1 cellular context compared by ENCODE assay signal in genomic region chr9:104093647-104094533, GRCh38.
TF ChIP-seq lines count a peak whose summit lies in the region.

Gene SMC2, plus strand, starts transcription at chr9:104094309. Its CDS starts 1,076 bp downstream, at chr9:104095385.

TF ChIP-seq in HepG2, 621 proteins besides CTCF, POLR2A, EP300 and RAD21 (continued from another document and continues in another):
- TF ChIP-seq ZBTB14 (CRISPR knock-in tag; IDR thresholded peaks at IDR 0.05) (no peak), AFF4 (CRISPR knock-in tag; IDR thresholded peaks at IDR 0.05) (no peak), XBP1 (CRISPR knock-in tag; IDR thresholded peaks at IDR 0.05) (no peak), TEAD2 (CRISPR knock-in tag; IDR thresholded peaks at IDR 0.05) (peak; percentile 24; the same call in 1 of the 2 replicates), ZNF724P (CRISPR knock-in tag; IDR thresholded peaks at IDR 0.05; ENCODE audit: borderline replicate concordance) (peak; percentile 90), JUND (CRISPR knock-in tag; IDR thresholded peaks at IDR 0.05) (no peak), SIN3A (IDR thresholded peaks at IDR 0.05; ENCODE audit: borderline replicate concordance, low read depth, low read length) (peak; percentile 99), SMARCC2 (IDR thresholded peaks at IDR 0.05) (no peak), TP53 (CRISPR knock-in tag; conservative IDR thresholded peaks at IDR 0.05) (peak; percentile 66), FOXK1 (CRISPR knock-in tag; IDR thresholded peaks at IDR 0.05; ENCODE audit: borderline replicate concordance, low read depth) (peak; percentile 93), ZNF75D (CRISPR knock-in tag; IDR thresholded peaks at IDR 0.05; ENCODE audit: borderline replicate concordance) (0 out of 2 replicates have a peak, but pooled peaks have one; percentile 27), RORA (CRISPR knock-in tag; IDR thresholded peaks at IDR 0.05) (no peak), NFAT5 (CRISPR knock-in tag; IDR thresholded peaks at IDR 0.05) (no peak), ZNF282 (IDR thresholded peaks at IDR 0.05; ENCODE audit: partially characterized antibody) (no peak), ZNF460 (CRISPR knock-in tag; IDR thresholded peaks at IDR 0.05; ENCODE audit: borderline replicate concordance) (no peak), TCF12 (IDR thresholded peaks at IDR 0.05) (no peak), TCF12 (CRISPR knock-in tag; IDR thresholded peaks at IDR 0.05) (no peak), JDP2 (CRISPR knock-in tag; IDR thresholded peaks at IDR 0.05; ENCODE audit: borderline replicate concordance) (no peak), REL (CRISPR knock-in tag; conservative IDR thresholded peaks at IDR 0.05) (no peak), EZH2 (conservative IDR thresholded peaks at IDR 0.05; ENCODE audit: low read depth, low read length) (no peak), PRDM15 (CRISPR knock-in tag; IDR thresholded peaks at IDR 0.05) (0 out of 2 replicates have a peak, but pooled peaks have one; percentile 48), ZNF44 (CRISPR knock-in tag; IDR thresholded peaks at IDR 0.05) (no peak)
- TF ChIP-seq, protein P1, sequence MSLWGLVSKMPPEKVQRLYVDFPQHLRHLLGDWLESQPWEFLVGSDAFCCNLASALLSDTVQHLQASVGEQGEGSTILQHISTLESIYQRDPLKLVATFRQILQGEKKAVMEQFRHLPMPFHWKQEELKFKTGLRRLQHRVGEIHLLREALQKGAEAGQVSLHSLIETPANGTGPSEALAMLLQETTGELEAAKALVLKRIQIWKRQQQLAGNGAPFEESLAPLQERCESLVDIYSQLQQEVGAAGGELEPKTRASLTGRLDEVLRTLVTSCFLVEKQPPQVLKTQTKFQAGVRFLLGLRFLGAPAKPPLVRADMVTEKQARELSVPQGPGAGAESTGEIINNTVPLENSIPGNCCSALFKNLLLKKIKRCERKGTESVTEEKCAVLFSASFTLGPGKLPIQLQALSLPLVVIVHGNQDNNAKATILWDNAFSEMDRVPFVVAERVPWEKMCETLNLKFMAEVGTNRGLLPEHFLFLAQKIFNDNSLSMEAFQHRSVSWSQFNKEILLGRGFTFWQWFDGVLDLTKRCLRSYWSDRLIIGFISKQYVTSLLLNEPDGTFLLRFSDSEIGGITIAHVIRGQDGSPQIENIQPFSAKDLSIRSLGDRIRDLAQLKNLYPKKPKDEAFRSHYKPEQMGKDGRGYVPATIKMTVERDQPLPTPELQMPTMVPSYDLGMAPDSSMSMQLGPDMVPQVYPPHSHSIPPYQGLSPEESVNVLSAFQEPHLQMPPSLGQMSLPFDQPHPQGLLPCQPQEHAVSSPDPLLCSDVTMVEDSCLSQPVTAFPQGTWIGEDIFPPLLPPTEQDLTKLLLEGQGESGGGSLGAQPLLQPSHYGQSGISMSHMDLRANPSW (CRISPR knock-in tag; IDR thresholded peaks at IDR 0.05; ENCODE audit: borderline replicate concordance), result no peak
- TF ChIP-seq, protein P2, sequence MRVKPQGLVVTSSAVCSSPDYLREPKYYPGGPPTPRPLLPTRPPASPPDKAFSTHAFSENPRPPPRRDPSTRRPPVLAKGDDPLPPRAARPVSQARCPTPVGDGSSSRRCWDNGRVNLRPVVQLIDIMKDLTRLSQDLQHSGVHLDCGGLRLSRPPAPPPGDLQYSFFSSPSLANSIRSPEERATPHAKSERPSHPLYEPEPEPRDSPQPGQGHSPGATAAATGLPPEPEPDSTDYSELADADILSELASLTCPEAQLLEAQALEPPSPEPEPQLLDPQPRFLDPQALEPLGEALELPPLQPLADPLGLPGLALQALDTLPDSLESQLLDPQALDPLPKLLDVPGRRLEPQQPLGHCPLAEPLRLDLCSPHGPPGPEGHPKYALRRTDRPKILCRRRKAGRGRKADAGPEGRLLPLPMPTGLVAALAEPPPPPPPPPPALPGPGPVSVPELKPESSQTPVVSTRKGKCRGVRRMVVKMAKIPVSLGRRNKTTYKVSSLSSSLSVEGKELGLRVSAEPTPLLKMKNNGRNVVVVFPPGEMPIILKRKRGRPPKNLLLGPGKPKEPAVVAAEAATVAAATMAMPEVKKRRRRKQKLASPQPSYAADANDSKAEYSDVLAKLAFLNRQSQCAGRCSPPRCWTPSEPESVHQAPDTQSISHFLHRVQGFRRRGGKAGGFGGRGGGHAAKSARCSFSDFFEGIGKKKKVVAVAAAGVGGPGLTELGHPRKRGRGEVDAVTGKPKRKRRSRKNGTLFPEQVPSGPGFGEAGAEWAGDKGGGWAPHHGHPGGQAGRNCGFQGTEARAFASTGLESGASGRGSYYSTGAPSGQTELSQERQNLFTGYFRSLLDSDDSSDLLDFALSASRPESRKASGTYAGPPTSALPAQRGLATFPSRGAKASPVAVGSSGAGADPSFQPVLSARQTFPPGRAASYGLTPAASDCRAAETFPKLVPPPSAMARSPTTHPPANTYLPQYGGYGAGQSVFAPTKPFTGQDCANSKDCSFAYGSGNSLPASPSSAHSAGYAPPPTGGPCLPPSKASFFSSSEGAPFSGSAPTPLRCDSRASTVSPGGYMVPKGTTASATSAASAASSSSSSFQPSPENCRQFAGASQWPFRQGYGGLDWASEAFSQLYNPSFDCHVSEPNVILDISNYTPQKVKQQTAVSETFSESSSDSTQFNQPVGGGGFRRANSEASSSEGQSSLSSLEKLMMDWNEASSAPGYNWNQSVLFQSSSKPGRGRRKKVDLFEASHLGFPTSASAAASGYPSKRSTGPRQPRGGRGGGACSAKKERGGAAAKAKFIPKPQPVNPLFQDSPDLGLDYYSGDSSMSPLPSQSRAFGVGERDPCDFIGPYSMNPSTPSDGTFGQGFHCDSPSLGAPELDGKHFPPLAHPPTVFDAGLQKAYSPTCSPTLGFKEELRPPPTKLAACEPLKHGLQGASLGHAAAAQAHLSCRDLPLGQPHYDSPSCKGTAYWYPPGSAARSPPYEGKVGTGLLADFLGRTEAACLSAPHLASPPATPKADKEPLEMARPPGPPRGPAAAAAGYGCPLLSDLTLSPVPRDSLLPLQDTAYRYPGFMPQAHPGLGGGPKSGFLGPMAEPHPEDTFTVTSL (CRISPR knock-in tag; IDR thresholded peaks at IDR 0.05; ENCODE audit: borderline replicate concordance), result peak; percentile 27; the same call in 1 of the 2 replicates
- TF ChIP-seq, protein P3, sequence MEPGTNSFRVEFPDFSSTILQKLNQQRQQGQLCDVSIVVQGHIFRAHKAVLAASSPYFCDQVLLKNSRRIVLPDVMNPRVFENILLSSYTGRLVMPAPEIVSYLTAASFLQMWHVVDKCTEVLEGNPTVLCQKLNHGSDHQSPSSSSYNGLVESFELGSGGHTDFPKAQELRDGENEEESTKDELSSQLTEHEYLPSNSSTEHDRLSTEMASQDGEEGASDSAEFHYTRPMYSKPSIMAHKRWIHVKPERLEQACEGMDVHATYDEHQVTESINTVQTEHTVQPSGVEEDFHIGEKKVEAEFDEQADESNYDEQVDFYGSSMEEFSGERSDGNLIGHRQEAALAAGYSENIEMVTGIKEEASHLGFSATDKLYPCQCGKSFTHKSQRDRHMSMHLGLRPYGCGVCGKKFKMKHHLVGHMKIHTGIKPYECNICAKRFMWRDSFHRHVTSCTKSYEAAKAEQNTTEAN (CRISPR knock-in tag; conservative IDR thresholded peaks at IDR 0.05), result no peak; the same call in 1 of the 2 replicates
- TF ChIP-seq, protein P4, sequence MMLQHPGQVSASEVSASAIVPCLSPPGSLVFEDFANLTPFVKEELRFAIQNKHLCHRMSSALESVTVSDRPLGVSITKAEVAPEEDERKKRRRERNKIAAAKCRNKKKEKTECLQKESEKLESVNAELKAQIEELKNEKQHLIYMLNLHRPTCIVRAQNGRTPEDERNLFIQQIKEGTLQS (CRISPR knock-in tag; IDR thresholded peaks at IDR 0.05), result no peak; the same call in 1 of the 2 replicates
- TF ChIP-seq, protein P5, sequence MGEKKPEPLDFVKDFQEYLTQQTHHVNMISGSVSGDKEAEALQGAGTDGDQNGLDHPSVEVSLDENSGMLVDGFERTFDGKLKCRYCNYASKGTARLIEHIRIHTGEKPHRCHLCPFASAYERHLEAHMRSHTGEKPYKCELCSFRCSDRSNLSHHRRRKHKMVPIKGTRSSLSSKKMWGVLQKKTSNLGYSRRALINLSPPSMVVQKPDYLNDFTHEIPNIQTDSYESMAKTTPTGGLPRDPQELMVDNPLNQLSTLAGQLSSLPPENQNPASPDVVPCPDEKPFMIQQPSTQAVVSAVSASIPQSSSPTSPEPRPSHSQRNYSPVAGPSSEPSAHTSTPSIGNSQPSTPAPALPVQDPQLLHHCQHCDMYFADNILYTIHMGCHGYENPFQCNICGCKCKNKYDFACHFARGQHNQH (CRISPR knock-in tag; IDR thresholded peaks at IDR 0.05), result 0 out of 2 replicates have a peak, but pooled peaks have one; percentile 57
